ENCODE assay signal across 13 cellular contexts in the genomic region with DNA sequence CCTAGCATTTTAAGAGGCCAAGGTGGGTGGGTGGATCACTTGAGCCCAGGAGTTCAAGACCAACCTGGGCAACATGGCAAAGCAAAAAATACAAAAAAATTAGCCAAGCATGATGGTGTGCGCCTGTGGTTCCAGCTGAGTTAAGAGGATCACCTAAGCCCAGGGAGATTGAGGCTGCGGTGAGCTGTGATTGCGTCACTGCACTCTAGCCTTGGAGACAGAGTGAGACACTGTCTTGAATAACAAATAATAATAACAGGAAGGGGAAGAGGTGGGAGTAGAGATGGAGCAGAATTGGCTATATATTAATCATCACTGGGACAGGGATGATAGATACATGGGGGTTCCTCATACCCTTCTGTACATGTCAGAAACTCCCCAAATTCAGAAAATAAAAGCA. TPM values are rescaled to one million over a fixed set of nuclear protein-coding genes. Genes with fewer than 3 reads are reported as not detected.
DNase-seq lines count a peak whose midpoint lies in the region; ATAC-seq and TF ChIP-seq lines count a peak whose summit lies in the region.
"Had no signal": no experiment of that assay in that cellular context is flagged by ENCODE, and none has a peak within 500 bp of the region (broad histone marks: within the 10 kb centered on the region; RNA-seq: fewer than 3 reads in every experiment).

No MANE protein-coding gene starts in this region.

- H3K4me3 Mint-ChIP-seq in activated T-cell treated with anti-CD3 and anti-CD28 coated beads, Interleukin-2, amount 50 U/mL, for 72 hours: peak overlapping the region in 1 of 2 donors; percentile 36

- peaks cover 5 to 18% of the 10 kb centered on the region in 2 donors for H3K36me3 Mint-ChIP-seq in activated T-cell treated with anti-CD3 and anti-CD28 coated beads, Interleukin-2, amount 50 U/mL, for 72 hours (ENCODE audit: insufficient read depth in 2 of 2)

- TF ChIP-seq POLR2A in vagina (IDR thresholded peaks at IDR 0.05) (no peak), erythroblast (IDR thresholded peaks at IDR 0.05; ENCODE audit: low read length) (no peak)

- H3K9me3 ChIP-seq in upper lobe of right lung (no peaks in the 10 kb centered on the region), vagina (no peaks in the 10 kb centered on the region)

- H3K9me3 Mint-ChIP-seq in activated T-cell treated with anti-CD3 and anti-CD28 coated beads, Interleukin-2, amount 50 U/mL, for 72 hours: no peaks in the 10 kb centered on the region

- no peak overlapping the region for H3K4me3 ChIP-seq in fibroblast of villous mesenchyme (ENCODE audit: low read depth, low read length)
- no peak overlapping the region for H3K4me3 ChIP-seq in upper lobe of right lung
- no peak overlapping the region for H3K4me3 ChIP-seq in vagina
- H3K4me3 ChIP-seq: dorsolateral prefrontal cortex had no signal

- peak overlapping the region; percentile 65 for H3K27ac Mint-ChIP-seq in activated T-cell treated with anti-CD3 and anti-CD28 coated beads, Interleukin-2, amount 50 U/mL, for 72 hours

- peaks cover 33% of the 10 kb centered on the region for H3K4me1 Mint-ChIP-seq in activated T-cell treated with anti-CD3 and anti-CD28 coated beads, Interleukin-2, amount 50 U/mL, for 72 hours (ENCODE audit: low read depth)

- intact Hi-C loops in upper lobe of right lung (cut with DNase I) (no loop called here), vagina (cut with DNase I) (no loop called here)

- H3K27me3 ChIP-seq in upper lobe of right lung (no peaks in the 10 kb centered on the region), vagina (no peaks in the 10 kb centered on the region)
- H3K27me3 ChIP-seq: dorsolateral prefrontal cortex had no signal

- no peaks in the 10 kb centered on the region for H3K27me3 Mint-ChIP-seq in activated T-cell treated with anti-CD3 and anti-CD28 coated beads, Interleukin-2, amount 50 U/mL, for 72 hours (ENCODE audit: low read depth)

- TF ChIP-seq CTCF in fibroblast of villous mesenchyme (IDR thresholded peaks at IDR 0.05; ENCODE audit: insufficient read depth, low read depth, low read length) (no peak), upper lobe of right lung (IDR thresholded peaks at IDR 0.05) (no peak), vagina (IDR thresholded peaks at IDR 0.05) (no peak)

- ATAC-seq in activated T-cell treated with anti-CD3 and anti-CD28 coated beads, Interleukin-2, amount 50 U/mL, for 72 hours (replicated peaks in 1 of 2): peak; percentile 80 to 96
- ATAC-seq in upper lobe of right lung: peak; percentile 67

- H3K4me1 ChIP-seq in upper lobe of right lung: no peaks in the 10 kb centered on the region
- H3K4me1 ChIP-seq in vagina: no peaks in the 10 kb centered on the region
- H3K4me1 ChIP-seq: parathyroid adenoma had no signal

- H3K27ac ChIP-seq in upper lobe of right lung (no peak overlapping the region), vagina (no peak overlapping the region)
- H3K27ac ChIP-seq: dorsolateral prefrontal cortex, parathyroid adenoma had no signal

- DNase-seq in stimulated activated naive CD4-positive, alpha-beta T cell treated with Interleukin-2 at 50 U/mL for 16 hours (lab: John Stamatoyannopoulos, UW): peak; percentile 68
- DNase-seq in stimulated activated naive CD4-positive, alpha-beta T cell (lab: John Stamatoyannopoulos, UW): no peak
- DNase-seq in activated T-cell treated with anti-CD3 and anti-CD28 coated beads, Interleukin-2, amount 50 U/mL, for 72 hours: peak; percentile 28 to 45
- DNase-seq in fibroblast of villous mesenchyme (ENCODE audit: low read depth): peak; percentile 84
- no peak for DNase-seq in upper lobe of right lung
- no peak for DNase-seq in vagina (ENCODE audit: extremely low spot score in 2 of 2)
- DNase-seq in erythroblast (lab: John Stamatoyannopoulos, UW): no peak
- no peak for DNase-seq in KG1 (lab: John Stamatoyannopoulos, UW)
- DNase-seq: C1 segment of cervical spinal cord, dorsolateral prefrontal cortex, NCI-H2029 treated with DMSO at 0.1 percent for 48 hours, RPMI8226 had no signal

- H3K36me3 ChIP-seq in upper lobe of right lung: peaks cover 61% of the 10 kb centered on the region
- peaks cover 0 to 22% of the 10 kb centered on the region in 2 donors for H3K36me3 ChIP-seq in vagina

RNA-seq across cellular contexts. Expression of gene NMB, which starts 23.8 kb away (rescaled TPM):
- 1 to 10 TPM; 3.6 to 4.0 TPM for total RNA-seq in activated T-cell treated with anti-CD3 and anti-CD28 coated beads, Interleukin-2, amount 50 U/mL, for 72 hours
- 1.7 and 1.9 TPM in 2 replicates for total RNA-seq in fibroblast of villous mesenchyme
- 9.0 TPM for total RNA-seq in upper lobe of right lung
- 12.3 TPM for total RNA-seq in vagina

RNA-seq across cellular contexts. Expression of gene WDR73, which starts 27.7 kb away (rescaled TPM):
- total RNA-seq in activated T-cell treated with anti-CD3 and anti-CD28 coated beads, Interleukin-2, amount 50 U/mL, for 72 hours: 10 to 100 TPM; 16.1 to 16.7 TPM
- 37.0 and 47.5 TPM in 2 replicates for total RNA-seq in fibroblast of villous mesenchyme
- 29.4 TPM for total RNA-seq in upper lobe of right lung
- total RNA-seq in vagina: 24.1 TPM

RNA-seq across cellular contexts. Expression of gene SEC11A, which starts 34.1 kb away (rescaled TPM):
- 100 to 1,000 TPM; 120 to 134 TPM for total RNA-seq in activated T-cell treated with anti-CD3 and anti-CD28 coated beads, Interleukin-2, amount 50 U/mL, for 72 hours
- 170 and 225 TPM in 2 replicates for total RNA-seq in fibroblast of villous mesenchyme
- 168 TPM for total RNA-seq in upper lobe of right lung
- total RNA-seq in vagina: 99.2 TPM

Comparison
In these comparisons a context has a peak if more than half of its experiments do, and no peak if none do; other contexts are left out.
1. DNase-seq: peak in stimulated activated naive CD4-positive, alpha-beta T cell treated with Interleukin-2 at 50 U/mL for 16 hours (single experiment), activated T-cell treated with anti-CD3 and anti-CD28 coated beads, Interleukin-2, amount 50 U/mL, for 72 hours (2 of 2) and fibroblast of villous mesenchyme (single experiment); none in stimulated activated naive CD4-positive, alpha-beta T cell (0 of 6), upper lobe of right lung (single experiment), vagina (0 of 2), erythroblast (0 of 2) and KG1 (single experiment).